28 cellular contexts compared by ENCODE assay signal in genomic region chr7:128389085-128389814, GRCh38. TPM values are rescaled to one million over a fixed set of nuclear protein-coding genes. Genes with fewer than 3 reads are reported as not detected.
A peak's percentile ranks its signal among the peaks of the same experiment; 100 is the strongest.
DNase-seq lines count a peak whose midpoint lies in the region; ATAC-seq and TF ChIP-seq lines count a peak whose summit lies in the region.
"Had no signal": no experiment of that assay in that cellular context is flagged by ENCODE, and none has a peak within 500 bp of the region (broad histone marks: within the 10 kb centered on the region; RNA-seq: fewer than 3 reads in every experiment).

No MANE protein-coding gene starts in this region.

- no peaks in the 10 kb centered on the region for H3K9me3 Mint-ChIP-seq in H9
- H3K9me3 Mint-ChIP-seq: activated B cell treated with CpG ODN at 0.5 μM for 24 hours; activated CD8-positive, alpha-beta T cell treated with anti-CD3 and anti-CD28 coated beads for 36 hours had no signal

- no peak overlapping the region for H3K4ac ChIP-seq in H9 (ENCODE audit: low read depth, low read length)

- H4K8ac ChIP-seq in H9 (replicated peaks; ENCODE audit: insufficient read length, low read depth, low read length) = no peak overlapping the region

- no peaks in the 10 kb centered on the region for H3K23me2 ChIP-seq in H9 (ENCODE audit: insufficient read length, low read depth, low read length, poor library complexity, severe bottlenecking)

- no peak overlapping the region for H3K9ac ChIP-seq in H9 (ENCODE audit: extremely low read depth, insufficient read length, low read length)
- H3K9ac ChIP-seq: KMS-11 had no signal

- no peak overlapping the region for H3K23ac ChIP-seq in H9 (ENCODE audit: insufficient read length, low read depth, low read length)

- POLR2A ChIA-PET in HEK293T (lab: Yijun Ruan, JAX) = interaction anchor here (0.8 kb wide), 1 partner anchor 45 kb away, joined by 3 read pairs; the partner anchor contains the start of gene RBM28

- no peak overlapping the region for H2BK120ac ChIP-seq in H9 (ENCODE audit: low read depth, low read length, poor library complexity, severe bottlenecking)

- no peak overlapping the region for H3K56ac ChIP-seq in H9 (ENCODE audit: insufficient read length, low read depth, low read length)

- H4K5ac ChIP-seq in H9 (ENCODE audit: insufficient read length, low read depth, low read length) = no peak overlapping the region

- peak; percentile 4; the same call in 2 of the 3 replicates for ATAC-seq in SK-N-SH treated with all-trans-retinoic acid at 6 μM for 48 hours
- ATAC-seq: activated CD8-positive, alpha-beta T cell treated with anti-CD3 and anti-CD28 coated beads for 36 hours; pancreas; sciatic nerve had no signal

- H2BK12ac ChIP-seq in H9 (ENCODE audit: insufficient read length, low read depth, low read length) = no peak overlapping the region

- H3K18ac ChIP-seq in H9 (ENCODE audit: insufficient read length, low read depth, low read length) = no peak overlapping the region

- no peak overlapping the region for H2BK20ac ChIP-seq in H9 (ENCODE audit: low read depth, low read length, poor library complexity, severe bottlenecking)

- no peak overlapping the region for H2BK15ac ChIP-seq in H9 (ENCODE audit: low read depth, low read length)

- no peak overlapping the region for H4K91ac ChIP-seq in H9 (ENCODE audit: insufficient read length, low read depth, low read length)

- CTCF ChIA-PET in HEK293T (lab: Yijun Ruan, JAX) = interaction anchor here (1.0 to 5.7 kb wide), 5 partner anchors 8 to 41 kb away, joined by 4 to 122 read pairs (median 7); no protein-coding TSS in a partner anchor

- H3K27me3 Mint-ChIP-seq in H9 (ENCODE audit: low read depth) = peaks cover 21% of the 10 kb centered on the region
- H3K27me3 Mint-ChIP-seq: activated B cell treated with CpG ODN at 0.5 μM for 24 hours; activated CD8-positive, alpha-beta T cell treated with anti-CD3 and anti-CD28 coated beads for 36 hours; B cell; naive B cell had no signal

- H3K36me3 Mint-ChIP-seq in H9 (ENCODE audit: insufficient read depth in 1 of 3, low read depth in 3 of 3) = peaks cover 0 to 2% (median 0%) of the 10 kb centered on the region in 3 experiments; a peak in 3 of 7 replicates
- H3K36me3 Mint-ChIP-seq: naive B cell had no signal

- H3K4me1 Mint-ChIP-seq in H9 = peaks cover 29 to 31% of the 10 kb centered on the region in 2 experiments

- no peak overlapping the region for H2BK5ac ChIP-seq in H9 (ENCODE audit: insufficient read length, low read length)

- H3K79me2 ChIP-seq in H9 (ENCODE audit: insufficient read depth, low read length) = no peaks in the 10 kb centered on the region

- peak; percentile 20; the same call in 2 of the 3 replicates for TF ChIP-seq CTCF in H9 (conservative IDR thresholded peaks at IDR 0.05)

- no peak overlapping the region for H3K27ac ChIP-seq in H9 (ENCODE audit: insufficient read length, low read depth, low read length)
- no peak overlapping the region for H3K27ac ChIP-seq in caudate nucleus (ENCODE audit: low read depth, low read length)
- H3K27ac ChIP-seq: adrenal gland, breast epithelium, KMS-11, pancreas had no signal

- WGBS in H9 (ENCODE audit: extremely low coverage, insufficient read length, low lambda C conversion rate) = no CpG with 5 or more reads among the region's 5 CpGs

- H3K79me1 ChIP-seq in H9 (ENCODE audit: insufficient read depth, low read depth, low read length, poor library complexity, severe bottlenecking) = no peaks in the 10 kb centered on the region

- no peak overlapping the region for H3K4me2 ChIP-seq in H9 (ENCODE audit: insufficient read depth, insufficient read length, low read length)
- H3K4me2 ChIP-seq: KMS-11 had no signal

- H3K4me1 ChIP-seq in H9 (ENCODE audit: insufficient read depth, low read length) = no peaks in the 10 kb centered on the region
- H3K4me1 ChIP-seq: adrenal gland, breast epithelium, pancreas had no signal

- no peak overlapping the region for H3T11ph ChIP-seq in H9 (ENCODE audit: low read length)

- H3K27ac Mint-ChIP-seq in H9 = no peak overlapping the region
- H3K27ac Mint-ChIP-seq: activated B cell treated with CpG ODN at 0.5 μM for 24 hours; activated CD8-positive, alpha-beta T cell treated with anti-CD3 and anti-CD28 coated beads for 36 hours; B cell; naive B cell had no signal

- peaks cover 2% of the 10 kb centered on the region for H4K20me1 ChIP-seq in H9 (ENCODE audit: control insufficient read depth, insufficient read depth, insufficient read length)

- H2AK5ac ChIP-seq in H9 (ENCODE audit: insufficient read length, low read length) = no peak overlapping the region

- H3K14ac ChIP-seq in H9 (ENCODE audit: insufficient read depth, low read length) = no peak overlapping the region

- DNase-seq in NCI-H2107 treated with DMSO at 0.1 percent for 48 hours (lab: John Stamatoyannopoulos, UW; ENCODE audit: unreplicated experiment) (peak; percentile 8), NCI-H2107 (lab: John Stamatoyannopoulos, UW) (no peak), H9 (peak; percentile 55), left kidney (ENCODE audit: low read depth, low spot score) (peak; percentile 77), caudate nucleus (lab: John Stamatoyannopoulos, UW) (no peak), NCI-H1048 (lab: John Stamatoyannopoulos, UW) (no peak), HEK293T (ENCODE audit: extremely low spot score) (no peak)
- DNase-seq: activated B cell treated with CpG ODN at 0.5 μM for 24 hours; activated CD8-positive, alpha-beta T cell treated with anti-CD3 and anti-CD28 coated beads for 36 hours; activated naive CD4-positive, alpha-beta T cell; activated T-cell treated with anti-CD3 and anti-CD28 coated beads, Interleukin-2, amount 50 U/mL, for 1 hour; adrenal gland; COR-L47; cortex of kidney; left colon; mesendoderm; naive B cell; NCI-H1092; NCI-H187 treated with DMSO at 0.1 percent for 48 hours; NCI-H446 treated with DMSO at 0.1 percent for 48 hours; pancreas; T-helper 9 cell had no signal

- no peaks in the 10 kb centered on the region; the same call in 1 of the 2 replicates for H3K27me3 ChIP-seq in H9 (ENCODE audit: insufficient read depth, low read length)
- H3K27me3 ChIP-seq: adrenal gland, breast epithelium, pancreas had no signal

- H3K9me3 ChIP-seq in H9 (ENCODE audit: control insufficient read depth, low read depth, low read length) = no peaks in the 10 kb centered on the region
- H3K9me3 ChIP-seq: adrenal gland, breast epithelium, pancreas had no signal

- H3K4me3 Mint-ChIP-seq in H9 = no peak overlapping the region
- H3K4me3 Mint-ChIP-seq: activated B cell treated with CpG ODN at 0.5 μM for 24 hours; activated CD8-positive, alpha-beta T cell treated with anti-CD3 and anti-CD28 coated beads for 36 hours; B cell; naive B cell had no signal

- H2AFZ ChIP-seq in H9 (ENCODE audit: low read length) = no peak overlapping the region

TF ChIP-seq in SK-N-SH treated with all-trans-retinoic acid at 6 μM for 48 hours, 23 proteins besides CTCF, POLR2A, EP300 and RAD21 (continues in another document):
- TF ChIP-seq ZNF70 (CRISPR knock-in tag; IDR thresholded peaks at IDR 0.05) (no peak), ISL1 (CRISPR knock-in tag; IDR thresholded peaks at IDR 0.05) (no peak), ARNTL (CRISPR knock-in tag; IDR thresholded peaks at IDR 0.05; ENCODE audit: borderline replicate concordance, low read depth) (no peak), ZNF8 (CRISPR knock-in tag; IDR thresholded peaks at IDR 0.05) (no peak), BACH2 (CRISPR knock-in tag; IDR thresholded peaks at IDR 0.05; ENCODE audit: borderline replicate concordance) (no peak), PPARA (CRISPR knock-in tag; IDR thresholded peaks at IDR 0.05; ENCODE audit: borderline replicate concordance) (no peak), OSR1 (CRISPR knock-in tag; IDR thresholded peaks at IDR 0.05) (no peak), ZFP3 (CRISPR knock-in tag; IDR thresholded peaks at IDR 0.05) (no peak), ZFP30 (CRISPR knock-in tag; IDR thresholded peaks at IDR 0.05) (no peak), ESRRG (CRISPR knock-in tag; IDR thresholded peaks at IDR 0.05) (no peak)
- TF ChIP-seq, protein P1, sequence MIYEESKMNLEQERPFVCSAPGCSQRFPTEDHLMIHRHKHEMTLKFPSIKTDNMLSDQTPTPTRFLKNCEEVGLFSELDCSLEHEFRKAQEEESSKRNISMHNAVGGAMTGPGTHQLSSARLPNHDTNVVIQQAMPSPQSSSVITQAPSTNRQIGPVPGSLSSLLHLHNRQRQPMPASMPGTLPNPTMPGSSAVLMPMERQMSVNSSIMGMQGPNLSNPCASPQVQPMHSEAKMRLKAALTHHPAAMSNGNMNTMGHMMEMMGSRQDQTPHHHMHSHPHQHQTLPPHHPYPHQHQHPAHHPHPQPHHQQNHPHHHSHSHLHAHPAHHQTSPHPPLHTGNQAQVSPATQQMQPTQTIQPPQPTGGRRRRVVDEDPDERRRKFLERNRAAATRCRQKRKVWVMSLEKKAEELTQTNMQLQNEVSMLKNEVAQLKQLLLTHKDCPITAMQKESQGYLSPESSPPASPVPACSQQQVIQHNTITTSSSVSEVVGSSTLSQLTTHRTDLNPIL (CRISPR knock-in tag; IDR thresholded peaks at IDR 0.05; ENCODE audit: low read depth) = no peak

TF ChIP-seq in HEK293T, 16 proteins besides CTCF, POLR2A, EP300 and RAD21:
- no peak for TF ChIP-seq NFRKB (IDR thresholded peaks at IDR 0.05)
- TF ChIP-seq, protein P2, sequence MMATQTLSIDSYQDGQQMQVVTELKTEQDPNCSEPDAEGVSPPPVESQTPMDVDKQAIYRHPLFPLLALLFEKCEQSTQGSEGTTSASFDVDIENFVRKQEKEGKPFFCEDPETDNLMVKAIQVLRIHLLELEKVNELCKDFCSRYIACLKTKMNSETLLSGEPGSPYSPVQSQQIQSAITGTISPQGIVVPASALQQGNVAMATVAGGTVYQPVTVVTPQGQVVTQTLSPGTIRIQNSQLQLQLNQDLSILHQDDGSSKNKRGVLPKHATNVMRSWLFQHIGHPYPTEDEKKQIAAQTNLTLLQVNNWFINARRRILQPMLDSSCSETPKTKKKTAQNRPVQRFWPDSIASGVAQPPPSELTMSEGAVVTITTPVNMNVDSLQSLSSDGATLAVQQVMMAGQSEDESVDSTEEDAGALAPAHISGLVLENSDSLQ (IDR thresholded peaks at IDR 0.05) = no peak
- no peak for TF ChIP-seq ARNT (IDR thresholded peaks at IDR 0.05)
- no peak for TF ChIP-seq ELF4 (IDR thresholded peaks at IDR 0.05)
- TF ChIP-seq BHLHE40 (IDR thresholded peaks at IDR 0.05; ENCODE audit: borderline replicate concordance) = no peak
- TF ChIP-seq FOXK2 (IDR thresholded peaks at IDR 0.05) = no peak
- TF ChIP-seq HDGF (IDR thresholded peaks at IDR 0.05; ENCODE audit: borderline replicate concordance) = no peak
- TF ChIP-seq SUZ12 (IDR thresholded peaks at IDR 0.05) = no peak
- no peak for TF ChIP-seq TARDBP (IDR thresholded peaks at IDR 0.05)
TF ChIP-seq in HEK293T: peak in this region for 0.

RNA-seq across cellular contexts. Expression of gene IMPDH1, which starts 20.5 kb away (rescaled TPM):
- 32.7 and 35.2 TPM in 2 replicates for total RNA-seq in H9 (2021)

RNA-seq across cellular contexts. Expression of gene PRRT4, which starts 27.8 kb away (rescaled TPM):
- total RNA-seq in H9 (2021) = 0.15 and 0.24 TPM in 2 replicates
- total RNA-seq: activated B cell treated with CpG ODN at 0.5 μM for 24 hours, HT-29 had no signal

RNA-seq across cellular contexts. Expression of gene RBM28, which starts 45.5 kb away (rescaled TPM):
- 67.5 and 70.0 TPM in 2 replicates for total RNA-seq in H9 (2021)

Comparison
In these comparisons a context has a peak if more than half of its experiments do, and no peak if none do; other contexts are left out.
1. DNase-seq: peak in NCI-H2107 treated with DMSO at 0.1 percent for 48 hours (single experiment), H9 (single experiment) and left kidney (single experiment); none in NCI-H2107 (single experiment), caudate nucleus (0 of 61), NCI-H1048 (single experiment) and HEK293T (single experiment).